In the genomic region with DNA sequence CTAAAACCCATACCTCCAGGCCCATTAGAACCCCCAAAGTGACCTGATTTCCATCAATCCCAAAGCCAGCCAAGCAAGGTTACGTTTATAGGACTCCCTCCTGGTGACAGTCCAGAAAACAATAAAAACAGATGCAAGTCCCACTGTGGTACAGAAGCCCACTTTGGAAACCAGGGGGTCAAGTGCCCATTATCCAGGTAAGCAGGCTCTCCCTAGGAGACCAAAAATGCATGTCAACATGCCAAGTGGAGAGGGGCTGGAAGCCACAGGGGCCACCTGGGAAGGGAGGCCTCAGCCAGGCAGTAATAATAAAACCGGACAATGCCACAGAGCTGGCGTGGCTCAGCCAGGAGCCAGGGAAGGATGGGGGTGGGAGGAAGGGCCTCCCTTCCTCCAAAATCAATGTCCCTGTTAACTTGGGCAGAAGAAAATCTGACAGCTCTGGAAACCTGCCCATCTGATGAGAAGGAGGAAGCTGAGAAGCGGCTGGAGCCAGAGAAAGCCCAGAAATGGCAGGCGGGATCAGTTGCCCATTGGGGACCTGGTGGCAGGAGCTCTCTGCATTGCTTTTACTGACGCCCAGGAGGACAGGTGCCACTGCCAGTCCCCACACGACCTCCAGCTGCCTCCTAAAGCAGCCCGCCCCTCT, we compare ENCODE assay signal across 20 cellular contexts.
DNase-seq lines count a peak whose midpoint lies in the region; ATAC-seq and TF ChIP-seq lines count a peak whose summit lies in the region.
"Had no signal": no experiment of that assay in that cellular context is flagged by ENCODE, and none has a peak within 500 bp of the region (broad histone marks: within the 10 kb centered on the region; RNA-seq: fewer than 3 reads in every experiment).

No MANE protein-coding gene starts in this region.

- peak overlapping the region; percentile 37 for H3K4me2 ChIP-seq in parathyroid adenoma (ENCODE audit: low read length)
- H3K4me2 ChIP-seq: SK-N-SH had no signal

- H3K9me3 ChIP-seq in parathyroid adenoma (ENCODE audit: control insufficient read depth, low read length) = no peaks in the 10 kb centered on the region
- H3K9me3 ChIP-seq: SK-N-SH had no signal

- no peaks in the 10 kb centered on the region for H3K27me3 ChIP-seq in parathyroid adenoma (ENCODE audit: control insufficient read depth, insufficient read depth, low read length)

- no peaks in the 10 kb centered on the region for H3K36me3 ChIP-seq in parathyroid adenoma (ENCODE audit: control insufficient read depth, insufficient read depth, low read length)

- H3K4me1 ChIP-seq in parathyroid adenoma = peaks cover 3% of the 10 kb centered on the region

- peak overlapping the region; percentile 6 for H3K4me3 ChIP-seq in parathyroid adenoma (ENCODE audit: low read depth, low read length)

- H2AFZ ChIP-seq in parathyroid adenoma = no peak overlapping the region

- H3K27ac ChIP-seq in parathyroid adenoma = no peak overlapping the region

- DNase-seq in NCI-H1092 treated with DMSO at 0.1 percent for 48 hours (lab: John Stamatoyannopoulos, UW) (peak; percentile 49), NCI-H1092 (lab: John Stamatoyannopoulos, UW) (no peak), NCI-H69 (lab: John Stamatoyannopoulos, UW) (peak; percentile 59), cerebellum (ENCODE audit: low spot score) (peak; percentile 79), dermis blood vessel endothelial cell (no peak), NCI-H510A (lab: John Stamatoyannopoulos, UW) (no peak)
- DNase-seq: Calu3; CD4-positive, alpha-beta memory T cell; HFFc6; KG1; NCI-H1436 treated with DMSO at 0.1 percent for 48 hours; NCI-H2029 treated with DMSO at 0.1 percent for 48 hours; NCI-H2227 treated with DMSO at 0.1 percent for 48 hours; NCI-H524 treated with DMSO at 0.1 percent for 48 hours; PC-3; RPMI8226; SHP77 treated with DMSO at 0.1 percent for 48 hours; SK-N-SH had no signal

- no peaks in the 10 kb centered on the region for H3K79me2 ChIP-seq in parathyroid adenoma

- ATAC-seq in GM18502 (IDR thresholded peaks at IDR 0.05; ENCODE audit: poor library complexity, unreplicated experiment) = no peak
- ATAC-seq: PC-3 had no signal

- H3K9ac ChIP-seq in parathyroid adenoma = no peak overlapping the region
- H3K9ac ChIP-seq: SK-N-SH had no signal

- TF ChIP-seq CTCF in parathyroid adenoma (IDR thresholded peaks at IDR 0.05) = no peak

Comparison
In these comparisons a context has a peak if more than half of its experiments do, and no peak if none do; other contexts are left out.
1. DNase-seq: peak in NCI-H1092 treated with DMSO at 0.1 percent for 48 hours (single experiment), NCI-H69 (single experiment) and cerebellum (single experiment); none in NCI-H1092 (single experiment), dermis blood vessel endothelial cell (single experiment) and NCI-H510A (single experiment).